In the genomic region with DNA sequence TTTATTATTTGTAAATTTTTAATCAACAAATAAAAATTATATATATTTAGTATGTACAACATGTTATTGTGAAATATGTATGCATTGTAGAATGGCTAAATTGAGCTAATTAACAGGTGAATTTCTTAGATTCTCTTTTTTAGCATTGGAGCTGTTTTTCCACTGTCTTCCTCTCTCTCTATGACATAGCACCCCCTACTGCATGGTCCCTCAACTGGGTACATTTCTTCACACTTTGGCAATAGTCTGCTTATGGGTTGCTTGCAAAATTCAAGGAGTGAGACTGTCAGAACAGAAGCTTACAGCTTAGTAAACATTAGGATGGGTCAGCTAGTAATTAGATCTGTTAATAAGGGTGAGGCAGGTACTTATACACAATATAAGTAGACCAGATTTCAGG, we compare ENCODE assay signal across 1 cellular context.
TF ChIP-seq lines count a peak whose summit lies in the region.

No MANE protein-coding gene starts in this region.

TF ChIP-seq in H1, 55 proteins besides CTCF, POLR2A, EP300 and RAD21 (continued from another document):
- TF ChIP-seq HDAC2 (IDR thresholded peaks at IDR 0.05; ENCODE audit: borderline replicate concordance in 1 of 2, low read depth in 2 of 2, low read length in 2 of 2) (no peak), TEAD4 (IDR thresholded peaks at IDR 0.05; ENCODE audit: low read depth, low read length) (no peak), RXRA (IDR thresholded peaks at IDR 0.05; ENCODE audit: insufficient read depth, low read depth, low read length) (no peak), PHF8 (conservative IDR thresholded peaks at IDR 0.05; ENCODE audit: low read depth, low read length) (no peak)
TF ChIP-seq in H1: peak in this region for 2.
